ENCODE assay signal across 17 cellular contexts in genomic region chr15:25728816-25729215, GRCh38.
"Had no signal": no experiment of that assay in that cellular context is flagged by ENCODE, and none has a peak within 500 bp of the region (broad histone marks: within the 10 kb centered on the region; RNA-seq: fewer than 3 reads in every experiment).

No MANE protein-coding gene starts in this region.

- H3K27me3 Mint-ChIP-seq: activated naive CD8-positive, alpha-beta T cell; activated T-helper 17 cell treated with anti-CD3 and anti-CD28 coated beads, Interleukin-2, amount 50 U/mL, for 72 hours; central memory CD8-positive, alpha-beta T cell; naive thymus-derived CD8-positive, alpha-beta T cell had no signal

- H3K79me2 ChIP-seq: parathyroid adenoma had no signal

- H3K4me3 Mint-ChIP-seq: activated naive CD8-positive, alpha-beta T cell; activated T-helper 17 cell treated with anti-CD3 and anti-CD28 coated beads, Interleukin-2, amount 50 U/mL, for 72 hours; central memory CD8-positive, alpha-beta T cell; naive thymus-derived CD8-positive, alpha-beta T cell; WTC11 had no signal

- H3K9me3 Mint-ChIP-seq: activated T-helper 17 cell treated with anti-CD3 and anti-CD28 coated beads, Interleukin-2, amount 50 U/mL, for 72 hours; central memory CD8-positive, alpha-beta T cell; naive thymus-derived CD8-positive, alpha-beta T cell had no signal

- H3K27ac Mint-ChIP-seq: activated naive CD8-positive, alpha-beta T cell; activated T-helper 17 cell treated with anti-CD3 and anti-CD28 coated beads, Interleukin-2, amount 50 U/mL, for 72 hours; WTC11 had no signal

- H3K4me3 ChIP-seq: colonic mucosa, heart left ventricle, lung, right lobe of liver, tibial nerve had no signal

- H3K27me3 ChIP-seq: colonic mucosa, heart left ventricle, neutrophil, right lobe of liver, tibial nerve had no signal

- H3K9me3 ChIP-seq: colonic mucosa, heart left ventricle, neutrophil, right lobe of liver, tibial nerve had no signal

- H3K27ac ChIP-seq: colonic mucosa, epithelial cell of prostate, heart left ventricle, neutrophil, parathyroid adenoma, right lobe of liver, tibial nerve had no signal

- H3K4me1 ChIP-seq: colonic mucosa, parathyroid adenoma, right lobe of liver, tibial nerve had no signal

- DNase-seq: colonic mucosa; heart left ventricle; naive thymus-derived CD8-positive, alpha-beta T cell; small intestine; stimulated activated CD4-positive, alpha-beta T cell treated with anti-CD3 and anti-CD28 coated beads, Interleukin-15, amount 100 ng/mL, for 24 hours; stimulated activated naive CD4-positive, alpha-beta T cell treated with Interleukin-2 at 50 U/mL for 16 hours; T-helper 9 cell had no signal

- H3K4me1 Mint-ChIP-seq: activated T-helper 17 cell treated with anti-CD3 and anti-CD28 coated beads, Interleukin-2, amount 50 U/mL, for 72 hours; central memory CD8-positive, alpha-beta T cell; WTC11 had no signal

- ATAC-seq: activated T-helper 17 cell treated with anti-CD3 and anti-CD28 coated beads, Interleukin-2, amount 50 U/mL, for 72 hours; heart left ventricle; naive thymus-derived CD8-positive, alpha-beta T cell; right lobe of liver; WTC11 had no signal

- H2AFZ ChIP-seq: parathyroid adenoma had no signal

- H3K36me3 Mint-ChIP-seq: WTC11 had no signal

- H3K36me3 ChIP-seq: colonic mucosa, neutrophil, right lobe of liver had no signal
